Comparison of ENCODE assay signal across 2 cellular contexts in the genomic region with DNA sequence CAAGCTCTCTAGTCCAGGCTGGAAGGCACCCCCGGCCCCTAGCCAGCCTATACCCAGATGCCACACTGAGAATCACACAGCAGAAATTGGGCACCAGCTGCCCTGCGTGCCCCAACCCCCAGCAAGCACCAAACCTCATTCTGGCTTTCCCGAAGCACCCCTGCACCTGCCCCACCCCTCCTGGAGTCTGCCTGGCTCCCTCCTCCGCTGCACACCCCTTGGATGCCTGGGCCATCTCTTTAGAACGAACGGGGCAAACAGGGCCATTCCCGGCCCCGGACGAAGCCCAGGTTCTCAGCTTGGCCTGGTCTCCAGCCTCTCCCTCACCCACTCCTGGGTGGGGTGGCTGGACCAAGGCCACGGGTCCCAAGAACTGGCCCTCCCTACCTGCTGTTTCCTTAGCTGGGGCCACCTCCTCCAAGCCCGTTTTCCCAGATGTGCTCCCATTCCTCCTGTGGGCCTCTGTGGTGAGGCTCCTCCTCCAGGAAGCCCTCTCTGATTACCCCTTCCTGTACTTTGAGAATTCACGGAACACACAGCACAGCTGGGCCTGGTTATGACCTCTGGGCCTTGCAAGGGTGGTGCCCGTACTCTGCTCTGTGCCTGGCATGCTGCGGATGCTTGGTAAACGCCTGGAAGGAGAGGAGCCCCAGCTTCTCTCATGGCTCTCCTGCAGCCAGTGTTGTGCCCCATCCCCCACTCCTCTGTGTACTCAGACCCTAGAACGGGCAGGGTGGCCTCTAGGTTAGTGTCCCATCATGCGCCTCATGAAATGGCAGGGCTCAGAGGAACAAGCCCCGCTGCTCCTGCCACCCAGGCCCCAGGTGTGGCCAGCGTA.
TF ChIP-seq lines count a peak whose summit lies in the region.

No MANE protein-coding gene starts in this region.

TF ChIP-seq in GM23338, 12 proteins besides CTCF, POLR2A, EP300 and RAD21 (continues in another document):
- TF ChIP-seq, protein P1, sequence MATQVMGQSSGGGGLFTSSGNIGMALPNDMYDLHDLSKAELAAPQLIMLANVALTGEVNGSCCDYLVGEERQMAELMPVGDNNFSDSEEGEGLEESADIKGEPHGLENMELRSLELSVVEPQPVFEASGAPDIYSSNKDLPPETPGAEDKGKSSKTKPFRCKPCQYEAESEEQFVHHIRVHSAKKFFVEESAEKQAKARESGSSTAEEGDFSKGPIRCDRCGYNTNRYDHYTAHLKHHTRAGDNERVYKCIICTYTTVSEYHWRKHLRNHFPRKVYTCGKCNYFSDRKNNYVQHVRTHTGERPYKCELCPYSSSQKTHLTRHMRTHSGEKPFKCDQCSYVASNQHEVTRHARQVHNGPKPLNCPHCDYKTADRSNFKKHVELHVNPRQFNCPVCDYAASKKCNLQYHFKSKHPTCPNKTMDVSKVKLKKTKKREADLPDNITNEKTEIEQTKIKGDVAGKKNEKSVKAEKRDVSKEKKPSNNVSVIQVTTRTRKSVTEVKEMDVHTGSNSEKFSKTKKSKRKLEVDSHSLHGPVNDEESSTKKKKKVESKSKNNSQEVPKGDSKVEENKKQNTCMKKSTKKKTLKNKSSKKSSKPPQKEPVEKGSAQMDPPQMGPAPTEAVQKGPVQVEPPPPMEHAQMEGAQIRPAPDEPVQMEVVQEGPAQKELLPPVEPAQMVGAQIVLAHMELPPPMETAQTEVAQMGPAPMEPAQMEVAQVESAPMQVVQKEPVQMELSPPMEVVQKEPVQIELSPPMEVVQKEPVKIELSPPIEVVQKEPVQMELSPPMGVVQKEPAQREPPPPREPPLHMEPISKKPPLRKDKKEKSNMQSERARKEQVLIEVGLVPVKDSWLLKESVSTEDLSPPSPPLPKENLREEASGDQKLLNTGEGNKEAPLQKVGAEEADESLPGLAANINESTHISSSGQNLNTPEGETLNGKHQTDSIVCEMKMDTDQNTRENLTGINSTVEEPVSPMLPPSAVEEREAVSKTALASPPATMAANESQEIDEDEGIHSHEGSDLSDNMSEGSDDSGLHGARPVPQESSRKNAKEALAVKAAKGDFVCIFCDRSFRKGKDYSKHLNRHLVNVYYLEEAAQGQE (IDR thresholded peaks at IDR 0.05; ENCODE audit: unreplicated experiment): no peak
- TF ChIP-seq EZH2phosphoT487 (IDR thresholded peaks at IDR 0.05; ENCODE audit: unreplicated experiment) (no peak), ZNF331 (CRISPR knock-in tag; IDR thresholded peaks at IDR 0.05; ENCODE audit: low read depth) (no peak), CREB1 (CRISPR knock-in tag; IDR thresholded peaks at IDR 0.05; ENCODE audit: low read depth) (no peak), NANOG (IDR thresholded peaks at IDR 0.05; ENCODE audit: borderline replicate concordance) (no peak), JUNB (IDR thresholded peaks at IDR 0.05; ENCODE audit: unreplicated experiment) (no peak)
- TF ChIP-seq, protein P2, sequence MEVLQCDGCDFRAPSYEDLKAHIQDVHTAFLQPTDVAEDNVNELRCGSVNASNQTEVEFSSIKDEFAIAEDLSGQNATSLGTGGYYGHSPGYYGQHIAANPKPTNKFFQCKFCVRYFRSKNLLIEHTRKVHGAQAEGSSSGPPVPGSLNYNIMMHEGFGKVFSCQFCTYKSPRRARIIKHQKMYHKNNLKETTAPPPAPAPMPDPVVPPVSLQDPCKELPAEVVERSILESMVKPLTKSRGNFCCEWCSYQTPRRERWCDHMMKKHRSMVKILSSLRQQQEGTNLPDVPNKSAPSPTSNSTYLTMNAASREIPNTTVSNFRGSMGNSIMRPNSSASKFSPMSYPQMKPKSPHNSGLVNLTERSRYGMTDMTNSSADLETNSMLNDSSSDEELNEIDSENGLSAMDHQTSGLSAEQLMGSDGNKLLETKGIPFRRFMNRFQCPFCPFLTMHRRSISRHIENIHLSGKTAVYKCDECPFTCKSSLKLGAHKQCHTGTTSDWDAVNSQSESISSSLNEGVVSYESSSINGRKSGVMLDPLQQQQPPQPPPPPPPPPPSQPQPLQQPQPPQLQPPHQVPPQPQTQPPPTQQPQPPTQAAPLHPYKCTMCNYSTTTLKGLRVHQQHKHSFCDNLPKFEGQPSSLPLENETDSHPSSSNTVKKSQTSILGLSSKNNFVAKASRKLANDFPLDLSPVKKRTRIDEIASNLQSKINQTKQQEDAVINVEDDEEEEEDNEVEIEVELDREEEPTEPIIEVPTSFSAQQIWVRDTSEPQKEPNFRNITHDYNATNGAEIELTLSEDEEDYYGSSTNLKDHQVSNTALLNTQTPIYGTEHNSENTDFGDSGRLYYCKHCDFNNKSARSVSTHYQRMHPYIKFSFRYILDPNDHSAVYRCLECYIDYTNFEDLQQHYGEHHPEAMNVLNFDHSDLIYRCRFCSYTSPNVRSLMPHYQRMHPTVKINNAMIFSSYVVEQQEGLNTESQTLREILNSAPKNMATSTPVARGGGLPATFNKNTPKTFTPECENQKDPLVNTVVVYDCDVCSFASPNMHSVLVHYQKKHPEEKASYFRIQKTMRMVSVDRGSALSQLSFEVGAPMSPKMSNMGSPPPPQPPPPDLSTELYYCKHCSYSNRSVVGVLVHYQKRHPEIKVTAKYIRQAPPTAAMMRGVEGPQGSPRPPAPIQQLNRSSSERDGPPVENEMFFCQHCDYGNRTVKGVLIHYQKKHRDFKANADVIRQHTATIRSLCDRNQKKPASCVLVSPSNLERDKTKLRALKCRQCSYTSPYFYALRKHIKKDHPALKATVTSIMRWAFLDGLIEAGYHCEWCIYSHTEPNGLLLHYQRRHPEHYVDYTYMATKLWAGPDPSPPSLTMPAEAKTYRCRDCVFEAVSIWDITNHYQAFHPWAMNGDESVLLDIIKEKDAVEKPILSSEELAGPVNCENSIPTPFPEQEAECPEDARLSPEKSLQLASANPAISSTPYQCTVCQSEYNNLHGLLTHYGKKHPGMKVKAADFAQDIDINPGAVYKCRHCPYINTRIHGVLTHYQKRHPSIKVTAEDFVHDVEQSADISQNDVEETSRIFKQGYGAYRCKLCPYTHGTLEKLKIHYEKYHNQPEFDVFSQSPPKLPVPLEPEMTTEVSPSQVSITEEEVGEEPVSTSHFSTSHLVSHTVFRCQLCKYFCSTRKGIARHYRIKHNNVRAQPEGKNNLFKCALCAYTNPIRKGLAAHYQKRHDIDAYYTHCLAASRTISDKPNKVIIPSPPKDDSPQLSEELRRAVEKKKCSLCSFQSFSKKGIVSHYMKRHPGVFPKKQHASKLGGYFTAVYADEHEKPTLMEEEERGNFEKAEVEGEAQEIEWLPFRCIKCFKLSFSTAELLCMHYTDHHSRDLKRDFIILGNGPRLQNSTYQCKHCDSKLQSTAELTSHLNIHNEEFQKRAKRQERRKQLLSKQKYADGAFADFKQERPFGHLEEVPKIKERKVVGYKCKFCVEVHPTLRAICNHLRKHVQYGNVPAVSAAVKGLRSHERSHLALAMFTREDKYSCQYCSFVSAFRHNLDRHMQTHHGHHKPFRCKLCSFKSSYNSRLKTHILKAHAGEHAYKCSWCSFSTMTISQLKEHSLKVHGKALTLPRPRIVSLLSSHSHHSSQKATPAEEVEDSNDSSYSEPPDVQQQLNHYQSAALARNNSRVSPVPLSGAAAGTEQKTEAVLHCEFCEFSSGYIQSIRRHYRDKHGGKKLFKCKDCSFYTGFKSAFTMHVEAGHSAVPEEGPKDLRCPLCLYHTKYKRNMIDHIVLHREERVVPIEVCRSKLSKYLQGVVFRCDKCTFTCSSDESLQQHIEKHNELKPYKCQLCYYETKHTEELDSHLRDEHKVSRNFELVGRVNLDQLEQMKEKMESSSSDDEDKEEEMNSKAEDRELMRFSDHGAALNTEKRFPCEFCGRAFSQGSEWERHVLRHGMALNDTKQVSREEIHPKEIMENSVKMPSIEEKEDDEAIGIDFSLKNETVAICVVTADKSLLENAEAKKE (CRISPR knock-in tag; IDR thresholded peaks at IDR 0.05): no peak

TF ChIP-seq in K562, 482 proteins besides CTCF, POLR2A, EP300 and RAD21 (continues in another document):
- TF ChIP-seq, protein P3, sequence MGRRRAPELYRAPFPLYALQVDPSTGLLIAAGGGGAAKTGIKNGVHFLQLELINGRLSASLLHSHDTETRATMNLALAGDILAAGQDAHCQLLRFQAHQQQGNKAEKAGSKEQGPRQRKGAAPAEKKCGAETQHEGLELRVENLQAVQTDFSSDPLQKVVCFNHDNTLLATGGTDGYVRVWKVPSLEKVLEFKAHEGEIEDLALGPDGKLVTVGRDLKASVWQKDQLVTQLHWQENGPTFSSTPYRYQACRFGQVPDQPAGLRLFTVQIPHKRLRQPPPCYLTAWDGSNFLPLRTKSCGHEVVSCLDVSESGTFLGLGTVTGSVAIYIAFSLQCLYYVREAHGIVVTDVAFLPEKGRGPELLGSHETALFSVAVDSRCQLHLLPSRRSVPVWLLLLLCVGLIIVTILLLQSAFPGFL (CRISPR knock-in tag; IDR thresholded peaks at IDR 0.05): no peak
- TF ChIP-seq, protein P4, sequence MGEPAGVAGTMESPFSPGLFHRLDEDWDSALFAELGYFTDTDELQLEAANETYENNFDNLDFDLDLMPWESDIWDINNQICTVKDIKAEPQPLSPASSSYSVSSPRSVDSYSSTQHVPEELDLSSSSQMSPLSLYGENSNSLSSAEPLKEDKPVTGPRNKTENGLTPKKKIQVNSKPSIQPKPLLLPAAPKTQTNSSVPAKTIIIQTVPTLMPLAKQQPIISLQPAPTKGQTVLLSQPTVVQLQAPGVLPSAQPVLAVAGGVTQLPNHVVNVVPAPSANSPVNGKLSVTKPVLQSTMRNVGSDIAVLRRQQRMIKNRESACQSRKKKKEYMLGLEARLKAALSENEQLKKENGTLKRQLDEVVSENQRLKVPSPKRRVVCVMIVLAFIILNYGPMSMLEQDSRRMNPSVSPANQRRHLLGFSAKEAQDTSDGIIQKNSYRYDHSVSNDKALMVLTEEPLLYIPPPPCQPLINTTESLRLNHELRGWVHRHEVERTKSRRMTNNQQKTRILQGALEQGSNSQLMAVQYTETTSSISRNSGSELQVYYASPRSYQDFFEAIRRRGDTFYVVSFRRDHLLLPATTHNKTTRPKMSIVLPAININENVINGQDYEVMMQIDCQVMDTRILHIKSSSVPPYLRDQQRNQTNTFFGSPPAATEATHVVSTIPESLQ (CRISPR knock-in tag; IDR thresholded peaks at IDR 0.05): no peak
- TF ChIP-seq NELFE (IDR thresholded peaks at IDR 0.05; ENCODE audit: insufficient read depth, insufficient read length) (no peak), EHMT2 (IDR thresholded peaks at IDR 0.05) (no peak), ASH1L (IDR thresholded peaks at IDR 0.05; ENCODE audit: borderline replicate concordance, low read depth, partially characterized antibody) (no peak), SMARCA5 (IDR thresholded peaks at IDR 0.05) (peak; percentile 53; the same call in 1 of the 2 replicates), TCF7L2 (IDR thresholded peaks at IDR 0.05; ENCODE audit: low read depth, low read length) (no peak), ZFP36 (IDR thresholded peaks at IDR 0.05; ENCODE audit: low read depth, low read length, partially characterized antibody) (peak; percentile 99), SP1 (CRISPR knock-in tag; IDR thresholded peaks at IDR 0.05) (no peak), RBM25 (IDR thresholded peaks at IDR 0.05; ENCODE audit: low read depth, low read length, severe bottlenecking) (no peak), MTA2 (IDR thresholded peaks at IDR 0.05; ENCODE audit: low read depth) (no peak), LARP7 (IDR thresholded peaks at IDR 0.05) (no peak), CC2D1A (IDR thresholded peaks at IDR 0.05) (no peak), JUND (IDR thresholded peaks at IDR 0.05; ENCODE audit: borderline replicate concordance, low read depth, low read length) (no peak), JUND (tag; IDR thresholded peaks at IDR 0.05; ENCODE audit: borderline replicate concordance, low read depth, low read length) (no peak), CCNT2 (IDR thresholded peaks at IDR 0.05; ENCODE audit: borderline replicate concordance, extremely low read depth, insufficient read length, low read depth, low read length) (no peak), MIER1 (IDR thresholded peaks at IDR 0.05; ENCODE audit: low read depth) (no peak), RFX1 (IDR thresholded peaks at IDR 0.05) (no peak), YBX1 (IDR thresholded peaks at IDR 0.05) (no peak), LEF1 (IDR thresholded peaks at IDR 0.05) (no peak), FIP1L1 (IDR thresholded peaks at IDR 0.05; ENCODE audit: low read depth, low read length, poor library complexity, severe bottlenecking) (no peak), MEF2D (tag; conservative IDR thresholded peaks at IDR 0.05; ENCODE audit: low read depth) (no peak), ZNF79 (CRISPR knock-in tag; IDR thresholded peaks at IDR 0.05; ENCODE audit: low read depth) (no peak), ZNF436 (CRISPR knock-in tag; IDR thresholded peaks at IDR 0.05) (peak; percentile 70)
- TF ChIP-seq, protein P5, sequence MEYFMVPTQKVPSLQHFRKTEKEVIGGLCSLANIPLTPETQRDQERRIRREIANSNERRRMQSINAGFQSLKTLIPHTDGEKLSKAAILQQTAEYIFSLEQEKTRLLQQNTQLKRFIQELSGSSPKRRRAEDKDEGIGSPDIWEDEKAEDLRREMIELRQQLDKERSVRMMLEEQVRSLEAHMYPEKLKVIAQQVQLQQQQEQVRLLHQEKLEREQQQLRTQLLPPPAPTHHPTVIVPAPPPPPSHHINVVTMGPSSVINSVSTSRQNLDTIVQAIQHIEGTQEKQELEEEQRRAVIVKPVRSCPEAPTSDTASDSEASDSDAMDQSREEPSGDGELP (CRISPR knock-in tag; IDR thresholded peaks at IDR 0.05; ENCODE audit: borderline replicate concordance): no peak
- TF ChIP-seq, protein P6, sequence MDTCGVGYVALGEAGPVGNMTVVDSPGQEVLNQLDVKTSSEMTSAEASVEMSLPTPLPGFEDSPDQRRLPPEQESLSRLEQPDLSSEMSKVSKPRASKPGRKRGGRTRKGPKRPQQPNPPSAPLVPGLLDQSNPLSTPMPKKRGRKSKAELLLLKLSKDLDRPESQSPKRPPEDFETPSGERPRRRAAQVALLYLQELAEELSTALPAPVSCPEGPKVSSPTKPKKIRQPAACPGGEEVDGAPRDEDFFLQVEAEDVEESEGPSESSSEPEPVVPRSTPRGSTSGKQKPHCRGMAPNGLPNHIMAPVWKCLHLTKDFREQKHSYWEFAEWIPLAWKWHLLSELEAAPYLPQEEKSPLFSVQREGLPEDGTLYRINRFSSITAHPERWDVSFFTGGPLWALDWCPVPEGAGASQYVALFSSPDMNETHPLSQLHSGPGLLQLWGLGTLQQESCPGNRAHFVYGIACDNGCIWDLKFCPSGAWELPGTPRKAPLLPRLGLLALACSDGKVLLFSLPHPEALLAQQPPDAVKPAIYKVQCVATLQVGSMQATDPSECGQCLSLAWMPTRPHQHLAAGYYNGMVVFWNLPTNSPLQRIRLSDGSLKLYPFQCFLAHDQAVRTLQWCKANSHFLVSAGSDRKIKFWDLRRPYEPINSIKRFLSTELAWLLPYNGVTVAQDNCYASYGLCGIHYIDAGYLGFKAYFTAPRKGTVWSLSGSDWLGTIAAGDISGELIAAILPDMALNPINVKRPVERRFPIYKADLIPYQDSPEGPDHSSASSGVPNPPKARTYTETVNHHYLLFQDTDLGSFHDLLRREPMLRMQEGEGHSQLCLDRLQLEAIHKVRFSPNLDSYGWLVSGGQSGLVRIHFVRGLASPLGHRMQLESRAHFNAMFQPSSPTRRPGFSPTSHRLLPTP (IDR thresholded peaks at IDR 0.05; ENCODE audit: borderline replicate concordance, extremely low read depth, insufficient read length): peak; percentile 64
